ENCODE assay signal across 22 cellular contexts in the genomic region with DNA sequence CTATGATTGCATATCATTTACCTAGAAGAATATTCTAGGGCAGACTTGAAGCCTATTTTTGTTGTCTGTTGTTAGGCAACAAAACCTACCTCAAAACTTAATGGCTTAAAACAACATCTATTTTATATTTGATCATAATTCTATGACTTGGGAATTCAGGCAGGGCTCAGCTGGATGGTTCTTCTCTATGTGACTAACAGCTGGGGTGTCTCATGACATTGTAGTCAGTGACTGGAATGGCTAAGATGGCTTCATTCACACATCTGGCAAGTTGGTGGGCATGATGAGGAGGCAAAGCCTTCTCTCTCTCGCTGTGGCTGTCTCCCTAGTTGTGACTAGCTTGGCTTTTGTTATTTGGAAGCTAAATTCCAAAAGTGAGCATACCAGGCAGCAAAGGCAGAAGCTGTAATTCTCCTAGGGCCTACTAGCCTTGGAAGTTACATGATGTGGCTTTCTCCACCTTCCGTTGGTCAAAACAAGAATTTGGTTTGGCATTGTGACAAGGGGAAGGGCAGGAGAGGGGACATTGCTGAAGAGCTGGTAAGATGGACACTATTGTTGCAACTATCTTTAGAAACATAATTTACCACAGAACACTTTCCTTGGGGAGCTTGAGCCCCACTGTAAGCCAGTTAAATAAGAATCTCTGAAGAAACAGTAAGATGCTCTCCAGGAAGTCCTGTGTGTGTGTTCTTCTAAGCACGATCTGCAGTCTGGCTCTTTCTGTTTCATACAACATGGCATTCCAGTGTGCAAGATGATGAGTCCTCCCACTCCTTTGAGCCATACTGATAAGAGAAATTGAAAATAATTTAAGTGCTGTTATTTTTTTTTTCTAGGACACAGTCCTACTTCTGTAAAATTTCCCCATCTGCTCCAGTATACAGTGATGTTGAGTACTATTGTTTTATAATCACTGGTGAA. TPM values are rescaled to one million over a fixed set of nuclear protein-coding genes. Genes with fewer than 3 reads are reported as not detected.
A peak's percentile ranks its signal among the peaks of the same experiment; 100 is the strongest.
DNase-seq lines count a peak whose midpoint lies in the region; ATAC-seq and TF ChIP-seq lines count a peak whose summit lies in the region.
"Had no signal": no experiment of that assay in that cellular context is flagged by ENCODE, and none has a peak within 500 bp of the region (broad histone marks: within the 10 kb centered on the region; RNA-seq: fewer than 3 reads in every experiment).

No MANE protein-coding gene starts in this region.

- peaks cover 7% of the 10 kb centered on the region for H3K4me1 ChIP-seq in thymus (ENCODE audit: control insufficient read depth, insufficient read depth, low read length)
- H3K4me1 ChIP-seq: uterus had no signal

- WGBS in thymus: 67% methylated on average over 3 of the region's 3 CpGs

- ATAC-seq in natural killer cell treated with Interleukin-12 subunit alpha and Interleukin-12 subunit beta and Interleukin-15 and Interleukin-18, amount 100 ng/mL, for 72 hours: no peak
- no peak for ATAC-seq in natural killer cell
- ATAC-seq in GM21390 (IDR thresholded peaks at IDR 0.05; ENCODE audit: unreplicated experiment): no peak
- no peak for ATAC-seq in GM21447 (IDR thresholded peaks at IDR 0.05; ENCODE audit: unreplicated experiment)
- ATAC-seq: HCT116, pancreas, WTC11 had no signal

- H3K27me3 ChIP-seq in thymus (ENCODE audit: control insufficient read depth, insufficient read depth): no peaks in the 10 kb centered on the region
- H3K27me3 ChIP-seq: ascending aorta, esophagus squamous epithelium, pancreas, uterus had no signal

- H3K4me3 Mint-ChIP-seq in natural killer cell treated with Interleukin-12 subunit alpha and Interleukin-12 subunit beta and Interleukin-15 and Interleukin-18, amount 100 ng/mL, for 72 hours: no peak overlapping the region
- no peak overlapping the region for H3K4me3 Mint-ChIP-seq in natural killer cell
- H3K4me3 Mint-ChIP-seq: IgD-negative memory B cell; stimulated activated naive CD8-positive, alpha-beta T cell treated with anti-CD3 and anti-CD28 coated beads, Interleukin-15, Interleukin-2, amounts not matched to agents 100 ng/mL and 50 ng/mL, for 24 hours; WTC11 had no signal

- H3K27ac ChIP-seq in thymus (ENCODE audit: low read depth): peak overlapping the region; percentile 56
- H3K27ac ChIP-seq: ascending aorta, esophagus squamous epithelium, pancreas, PC-9, SK-N-MC, uterus had no signal

- no peaks in the 10 kb centered on the region for H3K36me3 ChIP-seq in thymus (ENCODE audit: control insufficient read depth, insufficient read depth)
- H3K36me3 ChIP-seq: ascending aorta, esophagus squamous epithelium, pancreas, uterus had no signal

- H3K4me1 Mint-ChIP-seq in natural killer cell treated with Interleukin-12 subunit alpha and Interleukin-12 subunit beta and Interleukin-15 and Interleukin-18, amount 100 ng/mL, for 72 hours (ENCODE audit: low read depth in 2 of 2): peaks cover 47 to 50% of the 10 kb centered on the region in 2 donors
- H3K4me1 Mint-ChIP-seq in natural killer cell: no peaks in the 10 kb centered on the region

- no peak overlapping the region for H3K4me3 ChIP-seq in choroid plexus epithelial cell (ENCODE audit: low read depth, low read length)
- no peak overlapping the region for H3K4me3 ChIP-seq in thymus (ENCODE audit: low read length)
- H3K4me3 ChIP-seq: ascending aorta, esophagus squamous epithelium, pancreas, PC-9, SK-N-MC, uterus had no signal

- peaks cover 24% of the 10 kb centered on the region for H3K36me3 Mint-ChIP-seq in natural killer cell treated with Interleukin-12 subunit alpha and Interleukin-12 subunit beta and Interleukin-15 and Interleukin-18, amount 100 ng/mL, for 72 hours
- H3K36me3 Mint-ChIP-seq in natural killer cell: peaks cover 9% of the 10 kb centered on the region
- H3K36me3 Mint-ChIP-seq: IgD-negative memory B cell had no signal

- H3K9me3 ChIP-seq in thymus (ENCODE audit: control insufficient read depth): no peaks in the 10 kb centered on the region
- H3K9me3 ChIP-seq: pancreas had no signal

- intact Hi-C loops in natural killer cell (cut with micrococcal nuclease): no loop called here

- TF ChIP-seq CTCF in natural killer cell (IDR thresholded peaks at IDR 0.05) (no peak), choroid plexus epithelial cell (conservative IDR thresholded peaks at IDR 0.05; ENCODE audit: low read depth, low read length) (no peak)

- peaks cover 5% of the 10 kb centered on the region for H3K9me3 Mint-ChIP-seq in natural killer cell treated with Interleukin-12 subunit alpha and Interleukin-12 subunit beta and Interleukin-15 and Interleukin-18, amount 100 ng/mL, for 72 hours
- H3K9me3 Mint-ChIP-seq in natural killer cell: no peaks in the 10 kb centered on the region

- peaks cover 0 to 2% of the 10 kb centered on the region in 2 donors for H3K27me3 Mint-ChIP-seq in natural killer cell treated with Interleukin-12 subunit alpha and Interleukin-12 subunit beta and Interleukin-15 and Interleukin-18, amount 100 ng/mL, for 72 hours
- H3K27me3 Mint-ChIP-seq in natural killer cell (ENCODE audit: low read depth in 2 of 2): peaks cover 0 to 8% of the 10 kb centered on the region in 2 donors
- H3K27me3 Mint-ChIP-seq: stimulated activated naive CD8-positive, alpha-beta T cell treated with anti-CD3 and anti-CD28 coated beads, Interleukin-15, Interleukin-2, amounts not matched to agents 100 ng/mL and 50 ng/mL, for 24 hours had no signal

- peak overlapping the region; percentile 45 to 46 for H3K27ac Mint-ChIP-seq in natural killer cell treated with Interleukin-12 subunit alpha and Interleukin-12 subunit beta and Interleukin-15 and Interleukin-18, amount 100 ng/mL, for 72 hours
- H3K27ac Mint-ChIP-seq in natural killer cell: no peak overlapping the region
- H3K27ac Mint-ChIP-seq: IgD-negative memory B cell; stimulated activated naive CD8-positive, alpha-beta T cell treated with anti-CD3 and anti-CD28 coated beads, Interleukin-15, Interleukin-2, amounts not matched to agents 100 ng/mL and 50 ng/mL, for 24 hours; WTC11 had no signal

- DNase-seq in natural killer cell treated with Interleukin-12 subunit alpha and Interleukin-12 subunit beta and Interleukin-15 and Interleukin-18, amount 100 ng/mL, for 72 hours (ENCODE audit: low spot score): no peak
- DNase-seq in natural killer cell (no peak), SW480 (ENCODE audit: low spot score) (peak; percentile 40), choroid plexus epithelial cell (ENCODE audit: low read depth) (peak; percentile 77)
- DNase-seq in stimulated activated naive CD4-positive, alpha-beta T cell treated with Interleukin-2 at 50 U/mL for 16 hours (lab: John Stamatoyannopoulos, UW): no peak
- DNase-seq: esophagus squamous epithelium, hippocampal formation, kidney glomerular epithelial cell, NCI-H187, NCI-H510A treated with DMSO at 0.1 percent for 48 hours, pancreas, PC-9, uterus had no signal

RNA-seq across cellular contexts. Expression of a gene that starts 39.5 kb away (rescaled TPM):
- 10 to 100 TPM; 58.6 to 89.7 TPM for total RNA-seq in natural killer cell treated with Interleukin-12 subunit alpha and Interleukin-12 subunit beta and Interleukin-15 and Interleukin-18, amount 100 ng/mL, for 72 hours
- 1 to 10 TPM; 2.4 to 5.1 (median 3.4) TPM for total RNA-seq in natural killer cell
- polyA plus RNA-seq in thymus: 26.6 TPM
- polyA plus RNA-seq: IgD-negative memory B cell had no signal

RNA-seq across cellular contexts. Expression of a gene that starts 53.4 kb away (rescaled TPM):
- total RNA-seq in natural killer cell treated with Interleukin-12 subunit alpha and Interleukin-12 subunit beta and Interleukin-15 and Interleukin-18, amount 100 ng/mL, for 72 hours: 100 to 1,000 TPM in 1 of 2 donors, 10 to 100 TPM in 1; 81.6 to 162 TPM
- total RNA-seq in natural killer cell: 10 to 100 TPM; 60.5 to 83.7 (median 73.2) TPM
- polyA plus RNA-seq in thymus: 55.9 TPM

Comparison
In these comparisons a context has a peak if more than half of its experiments do, and no peak if none do; other contexts are left out.
1. H3K27ac Mint-ChIP-seq: peak in natural killer cell treated with Interleukin-12 subunit alpha and Interleukin-12 subunit beta and Interleukin-15 and Interleukin-18, amount 100 ng/mL, for 72 hours (2 of 2); none in natural killer cell (0 of 2).
2. RNA of a gene that starts 39.5 kb away (total RNA-seq): 58.6 to 89.7 TPM in natural killer cell treated with Interleukin-12 subunit alpha and Interleukin-12 subunit beta and Interleukin-15 and Interleukin-18, amount 100 ng/mL, for 72 hours; 2.4 to 5.1 TPM in natural killer cell; every median in the first group is over 4 times any median in the second.
3. DNase-seq: peak in SW480 (single experiment) and choroid plexus epithelial cell (single experiment); none in natural killer cell treated with Interleukin-12 subunit alpha and Interleukin-12 subunit beta and Interleukin-15 and Interleukin-18, amount 100 ng/mL, for 72 hours (single experiment), natural killer cell (single experiment) and stimulated activated naive CD4-positive, alpha-beta T cell treated with Interleukin-2 at 50 U/mL for 16 hours (single experiment).